2 cellular contexts compared by ENCODE assay signal in genomic region chr2:133680399-133681044, GRCh38.
TF ChIP-seq lines count a peak whose summit lies in the region.

No MANE protein-coding gene starts in this region.

TF ChIP-seq in liver, 16 proteins besides CTCF, POLR2A, EP300 and RAD21:
- TF ChIP-seq HNF4A (conservative IDR thresholded peaks at IDR 0.05) (peak in 1 of 2 donors; percentile 10), RXRA (IDR thresholded peaks at IDR 0.05) (peak in 1 of 2 donors; percentile 47), GABPA (IDR thresholded peaks at IDR 0.05 in 1 of 2, conservative IDR thresholded peaks at IDR 0.05 in 1 of 2) (no peak)

TF ChIP-seq in HepG2, 621 proteins besides CTCF, POLR2A, EP300 and RAD21:
- no peak for TF ChIP-seq ZFP37 (CRISPR knock-in tag; IDR thresholded peaks at IDR 0.05; ENCODE audit: borderline replicate concordance)
- TF ChIP-seq AKAP8 (CRISPR knock-in tag; IDR thresholded peaks at IDR 0.05) = no peak
TF ChIP-seq in HepG2: peak in this region for 0.
